ENCODE assay signal across 10 cellular contexts in genomic region chr19:27774337-27774736, GRCh38.
DNase-seq lines count a peak whose midpoint lies in the region; ATAC-seq and TF ChIP-seq lines count a peak whose summit lies in the region.
"Had no signal": no experiment of that assay in that cellular context is flagged by ENCODE, and none has a peak within 500 bp of the region (broad histone marks: within the 10 kb centered on the region; RNA-seq: fewer than 3 reads in every experiment).

No MANE protein-coding gene starts in this region.

- in situ Hi-C loops in Panc1 (cut with HindIII; ENCODE audit: low pct_unique_long_range_greater_than_20kb, low sequenced_read_pairs) = no loop called here

- peaks cover 90 to 99% of the 10 kb centered on the region in 2 donors for H3K9me3 Mint-ChIP-seq in stimulated activated naive CD8-positive, alpha-beta T cell treated with anti-CD3 and anti-CD28 coated beads, Interleukin-15, amount 100 ng/mL, for 72 hours
- peaks cover 17 to 100% (median 92%) of the 10 kb centered on the region in 9 donors for H3K9me3 Mint-ChIP-seq in naive thymus-derived CD8-positive, alpha-beta T cell

- TF ChIP-seq EP300 in ovary (IDR thresholded peaks at IDR 0.05) = no peak

- peaks cover 36 to 83% (median 77%) of the 10 kb centered on the region in 3 donors for H3K36me3 Mint-ChIP-seq in naive thymus-derived CD8-positive, alpha-beta T cell

- intact Hi-C loops in Panc1 (cut with micrococcal nuclease; ENCODE audit: unreplicated experiment) = no loop called here
- intact Hi-C loops in ovary (cut with DNase I) = no loop called here

- H3K9me3 ChIP-seq in Panc1 (ENCODE audit: control insufficient read depth, insufficient read depth, low read depth, low read length) (peaks cover 48% of the 10 kb centered on the region), ovary (peaks cover 0 to 5% of the 10 kb centered on the region in 2 donors)

- TF ChIP-seq POLR2A in erythroblast (IDR thresholded peaks at IDR 0.05; ENCODE audit: low read length) (no peak), ovary (IDR thresholded peaks at IDR 0.05) (no peak)

- 0 out of 2 replicates have a peak, but pooled peaks have one; percentile 36 for TF ChIP-seq CTCF in Panc1 (IDR thresholded peaks at IDR 0.05)
- no peak for TF ChIP-seq CTCF in ovary (IDR thresholded peaks at IDR 0.05)

- H3K4me1 ChIP-seq in Panc1 (ENCODE audit: control insufficient read depth, insufficient read depth, low read length) = no peaks in the 10 kb centered on the region
- no peaks in the 10 kb centered on the region for H3K4me1 ChIP-seq in ovary (ENCODE audit: insufficient read depth)

- no peaks in the 10 kb centered on the region for H3K4me1 Mint-ChIP-seq in stimulated activated naive CD8-positive, alpha-beta T cell treated with anti-CD3 and anti-CD28 coated beads, Interleukin-15, amount 100 ng/mL, for 72 hours
- H3K4me1 Mint-ChIP-seq in naive thymus-derived CD8-positive, alpha-beta T cell = peaks cover 0 to 3% (median under 1%) of the 10 kb centered on the region in 4 donors

- no TSS peak for BruUV-seq in Panc1 (replicated peaks; lab: Mats Ljungman, UMichigan)

- H3K27me3 Mint-ChIP-seq in stimulated activated naive CD8-positive, alpha-beta T cell treated with anti-CD3 and anti-CD28 coated beads, Interleukin-15, amount 100 ng/mL, for 72 hours = no peaks in the 10 kb centered on the region
- no peaks in the 10 kb centered on the region for H3K27me3 Mint-ChIP-seq in naive thymus-derived CD8-positive, alpha-beta T cell

- no peaks in the 10 kb centered on the region for H3K27me3 ChIP-seq in Panc1 (ENCODE audit: control insufficient read depth, insufficient read depth, low read length)
- no peaks in the 10 kb centered on the region for H3K27me3 ChIP-seq in ovary

- 97% methylated on average over 10 of the region's 10 CpGs for WGBS in ovary, 3 donors

- H3K27ac ChIP-seq in Panc1 (ENCODE audit: low read length) (no peak overlapping the region), ovary (no peak overlapping the region)

- no peak overlapping the region for H3K4me3 ChIP-seq in Panc1 (ENCODE audit: low read depth in 2 of 2, low read length in 2 of 2)
- no peak overlapping the region for H3K4me3 ChIP-seq in ovary

- no peak overlapping the region for H3K4me3 Mint-ChIP-seq in stimulated activated naive CD8-positive, alpha-beta T cell treated with anti-CD3 and anti-CD28 coated beads, Interleukin-15, amount 100 ng/mL, for 72 hours
- H3K4me3 Mint-ChIP-seq in naive thymus-derived CD8-positive, alpha-beta T cell = no peak overlapping the region
- H3K4me3 Mint-ChIP-seq: T-helper 2 cell treated with Interferon-gamma antibody and Interleukin-4, amounts not matched to agents 5 μg/mL and 100 μg/mL, for 36 hours had no signal

- peak; percentile 22 for DNase-seq in stimulated activated naive CD8-positive, alpha-beta T cell treated with anti-CD3 and anti-CD28 coated beads, Interleukin-15, Interleukin-2, amounts not matched to agents 100 U/mL and 50 U/mL, for 24 hours
- DNase-seq in stimulated activated naive CD8-positive, alpha-beta T cell treated with anti-CD3 and anti-CD28 coated beads, Interleukin-15, amount 100 ng/mL, for 72 hours = no peak
- DNase-seq in Panc1 (ENCODE audit: low read depth, low spot score) (no peak), erythroblast (lab: John Stamatoyannopoulos, UW) (peak; percentile 22 to 24), cerebellar nuclear complex (lab: John Stamatoyannopoulos, UW) (no peak), ovary (no peak), DMS79 treated with DMSO at 0.1 percent for 48 hours (lab: John Stamatoyannopoulos, UW) (no peak)
- no peak for DNase-seq in naive thymus-derived CD8-positive, alpha-beta T cell
- DNase-seq: cortex of kidney had no signal

- H3K27ac Mint-ChIP-seq in stimulated activated naive CD8-positive, alpha-beta T cell treated with anti-CD3 and anti-CD28 coated beads, Interleukin-15, amount 100 ng/mL, for 72 hours = peak overlapping the region in 1 of 2 donors; percentile 44
- H3K27ac Mint-ChIP-seq in naive thymus-derived CD8-positive, alpha-beta T cell = no peak overlapping the region
- H3K27ac Mint-ChIP-seq: T-helper 2 cell treated with Interferon-gamma antibody and Interleukin-4, amounts not matched to agents 5 μg/mL and 100 μg/mL, for 36 hours had no signal

- no peak for ATAC-seq in stimulated activated naive CD8-positive, alpha-beta T cell treated with anti-CD3 and anti-CD28 coated beads, Interleukin-15, Interleukin-2, amounts not matched to agents 100 U/mL and 50 U/mL, for 24 hours
- no peak for ATAC-seq in stimulated activated naive CD8-positive, alpha-beta T cell treated with anti-CD3 and anti-CD28 coated beads, Interleukin-15, amount 100 ng/mL, for 72 hours
- ATAC-seq in Panc1 = no peak
- no peak for ATAC-seq in naive thymus-derived CD8-positive, alpha-beta T cell

- no peaks in the 10 kb centered on the region; the same call in 1 of the 2 replicates for H3K36me3 ChIP-seq in Panc1 (ENCODE audit: control insufficient read depth, insufficient read depth, low read length)
- H3K36me3 ChIP-seq in ovary = no peaks in the 10 kb centered on the region

- CTCF ChIA-PET in Panc1 (lab: Charles Lee) = no interaction called here

- POLR2A ChIA-PET in Panc1 (lab: Charles Lee) = no interaction called here
- POLR2A ChIA-PET in naive thymus-derived CD8-positive, alpha-beta T cell (lab: Charles Lee) = no interaction called here

Comparison
In these comparisons a context has a peak if more than half of its experiments do, and no peak if none do; other contexts are left out.
1. DNase-seq: peak in stimulated activated naive CD8-positive, alpha-beta T cell treated with anti-CD3 and anti-CD28 coated beads, Interleukin-15, Interleukin-2, amounts not matched to agents 100 U/mL and 50 U/mL, for 24 hours (single experiment) and erythroblast (2 of 2); none in stimulated activated naive CD8-positive, alpha-beta T cell treated with anti-CD3 and anti-CD28 coated beads, Interleukin-15, amount 100 ng/mL, for 72 hours (0 of 2), Panc1 (single experiment), cerebellar nuclear complex (0 of 2), naive thymus-derived CD8-positive, alpha-beta T cell (0 of 10), ovary (0 of 5) and DMS79 treated with DMSO at 0.1 percent for 48 hours (single experiment).